ENCODE assay signal across 1 cellular context in the genomic region with DNA sequence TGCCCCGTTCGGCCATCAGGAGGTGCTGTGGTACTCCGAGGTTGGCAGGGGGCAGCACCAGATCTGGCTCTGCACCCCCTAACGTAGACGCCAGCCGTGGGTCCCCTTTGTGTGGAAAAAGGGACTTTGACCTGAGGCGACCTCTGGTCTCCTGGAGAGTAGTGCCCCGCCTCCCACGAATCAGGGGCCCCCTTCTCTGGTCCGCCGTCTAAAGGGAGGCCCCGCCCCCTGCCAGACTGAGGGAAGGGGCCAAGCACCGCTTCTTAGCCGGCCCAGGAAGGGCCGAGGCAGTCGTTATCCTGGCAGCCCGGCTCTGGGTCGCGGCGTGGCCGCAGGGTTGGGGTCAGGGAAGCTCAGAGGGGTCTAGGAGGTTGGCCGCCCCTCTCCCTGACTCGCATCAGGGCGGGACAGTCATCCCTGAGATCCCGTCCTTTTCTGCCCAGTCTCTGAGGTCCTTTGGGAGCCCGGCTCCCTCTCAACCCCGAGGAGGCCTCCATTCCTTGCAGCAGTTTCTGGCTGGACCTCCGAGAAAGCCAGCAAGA.
TF ChIP-seq lines count a peak whose summit lies in the region.

No MANE protein-coding gene starts in this region.

TF ChIP-seq in HEK293, 187 proteins besides CTCF, POLR2A, EP300 and RAD21 (continues in another document):
- TF ChIP-seq ZNF664 (tag by site-specific recombination; IDR thresholded peaks at IDR 0.05) (no peak), KLF8 (tag by site-specific recombination; IDR thresholded peaks at IDR 0.05) (no peak), ZNF394 (tag by site-specific recombination; IDR thresholded peaks at IDR 0.05; ENCODE audit: borderline replicate concordance) (no peak), ZNF510 (tag by site-specific recombination; IDR thresholded peaks at IDR 0.05; ENCODE audit: insufficient replicate concordance) (no peak), ZNF24 (tag by site-specific recombination; IDR thresholded peaks at IDR 0.05) (no peak), ZNF544 (tag by site-specific recombination; IDR thresholded peaks at IDR 0.05) (no peak), GLIS2 (tag by site-specific recombination; IDR thresholded peaks at IDR 0.05) (peak; percentile 67), ZSCAN30 (tag by site-specific recombination; IDR thresholded peaks at IDR 0.05) (no peak), HOXA7 (CRISPR knock-in tag; IDR thresholded peaks at IDR 0.05; ENCODE audit: borderline replicate concordance) (no peak), HOXD13 (CRISPR knock-in tag; IDR thresholded peaks at IDR 0.05; ENCODE audit: borderline replicate concordance) (no peak), ZNF324 (tag by site-specific recombination; IDR thresholded peaks at IDR 0.05) (0 out of 2 replicates have a peak, but pooled peaks have one; percentile 1), ZNF146 (tag by site-specific recombination; IDR thresholded peaks at IDR 0.05) (no peak), ZNF548 (tag by site-specific recombination; IDR thresholded peaks at IDR 0.05) (no peak), ZFP3 (tag by site-specific recombination; IDR thresholded peaks at IDR 0.05; ENCODE audit: low read depth) (no peak), KLF16 (tag by site-specific recombination; IDR thresholded peaks at IDR 0.05) (0 out of 2 replicates have a peak, but pooled peaks have one; percentile 22), ZNF555 (tag by site-specific recombination; conservative IDR thresholded peaks at IDR 0.05) (no peak), ZNF423 (tag by site-specific recombination; IDR thresholded peaks at IDR 0.05) (no peak), ZBTB20 (tag by site-specific recombination; IDR thresholded peaks at IDR 0.05) (peak; percentile 34; the same call in 1 of the 2 replicates), SP7 (tag by site-specific recombination; IDR thresholded peaks at IDR 0.05) (0 out of 2 replicates have a peak, but pooled peaks have one; percentile 0), ZNF138 (tag by site-specific recombination; IDR thresholded peaks at IDR 0.05; ENCODE audit: borderline replicate concordance) (no peak), ZNF214 (tag by site-specific recombination; IDR thresholded peaks at IDR 0.05; ENCODE audit: borderline replicate concordance) (no peak), ZNF843 (tag by site-specific recombination; IDR thresholded peaks at IDR 0.05) (no peak), KLF9 (tag by site-specific recombination; IDR thresholded peaks at IDR 0.05; ENCODE audit: low read depth) (peak; percentile 67), ZNF266 (tag by site-specific recombination; IDR thresholded peaks at IDR 0.05; ENCODE audit: low read depth) (no peak), ZNF776 (tag by site-specific recombination; IDR thresholded peaks at IDR 0.05; ENCODE audit: borderline replicate concordance) (no peak), SCRT2 (tag by site-specific recombination; IDR thresholded peaks at IDR 0.05) (no peak), GFI1B (tag by site-specific recombination; IDR thresholded peaks at IDR 0.05) (no peak), ZNF211 (tag by site-specific recombination; IDR thresholded peaks at IDR 0.05; ENCODE audit: low read depth) (no peak), PRDM1 (tag by site-specific recombination; IDR thresholded peaks at IDR 0.05) (no peak), ZNF791 (tag by site-specific recombination; IDR thresholded peaks at IDR 0.05) (no peak), ZNF19 (tag by site-specific recombination; IDR thresholded peaks at IDR 0.05; ENCODE audit: low read depth) (no peak), ZNF354C (tag by site-specific recombination; IDR thresholded peaks at IDR 0.05; ENCODE audit: borderline replicate concordance, low read depth) (no peak), REPIN1 (tag by site-specific recombination; IDR thresholded peaks at IDR 0.05; ENCODE audit: low read depth) (no peak), ZNF596 (tag by site-specific recombination; IDR thresholded peaks at IDR 0.05) (no peak), ZBTB17 (tag by site-specific recombination; IDR thresholded peaks at IDR 0.05) (no peak), ZNF785 (tag by site-specific recombination; IDR thresholded peaks at IDR 0.05) (peak; percentile 72; the same call in 1 of the 2 replicates), ZNF629 (tag by site-specific recombination; IDR thresholded peaks at IDR 0.05) (no peak), ZBTB7A (tag by site-specific recombination; IDR thresholded peaks at IDR 0.05; ENCODE audit: low read depth) (no peak), SP3 (tag by site-specific recombination; IDR thresholded peaks at IDR 0.05) (0 out of 2 replicates have a peak, but pooled peaks have one; percentile 28), ZNF610 (tag by site-specific recombination; IDR thresholded peaks at IDR 0.05; ENCODE audit: borderline replicate concordance) (no peak)
- TF ChIP-seq, protein P1, sequence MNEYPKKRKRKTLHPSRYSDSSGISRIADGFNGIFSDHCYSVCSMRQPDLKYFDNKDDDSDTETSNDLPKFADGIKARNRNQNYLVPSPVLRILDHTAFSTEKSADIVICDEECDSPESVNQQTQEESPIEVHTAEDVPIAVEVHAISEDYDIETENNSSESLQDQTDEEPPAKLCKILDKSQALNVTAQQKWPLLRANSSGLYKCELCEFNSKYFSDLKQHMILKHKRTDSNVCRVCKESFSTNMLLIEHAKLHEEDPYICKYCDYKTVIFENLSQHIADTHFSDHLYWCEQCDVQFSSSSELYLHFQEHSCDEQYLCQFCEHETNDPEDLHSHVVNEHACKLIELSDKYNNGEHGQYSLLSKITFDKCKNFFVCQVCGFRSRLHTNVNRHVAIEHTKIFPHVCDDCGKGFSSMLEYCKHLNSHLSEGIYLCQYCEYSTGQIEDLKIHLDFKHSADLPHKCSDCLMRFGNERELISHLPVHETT (tag by site-specific recombination; IDR thresholded peaks at IDR 0.05) = 0 out of 2 replicates have a peak, but pooled peaks have one; percentile 8
- TF ChIP-seq, protein P2, sequence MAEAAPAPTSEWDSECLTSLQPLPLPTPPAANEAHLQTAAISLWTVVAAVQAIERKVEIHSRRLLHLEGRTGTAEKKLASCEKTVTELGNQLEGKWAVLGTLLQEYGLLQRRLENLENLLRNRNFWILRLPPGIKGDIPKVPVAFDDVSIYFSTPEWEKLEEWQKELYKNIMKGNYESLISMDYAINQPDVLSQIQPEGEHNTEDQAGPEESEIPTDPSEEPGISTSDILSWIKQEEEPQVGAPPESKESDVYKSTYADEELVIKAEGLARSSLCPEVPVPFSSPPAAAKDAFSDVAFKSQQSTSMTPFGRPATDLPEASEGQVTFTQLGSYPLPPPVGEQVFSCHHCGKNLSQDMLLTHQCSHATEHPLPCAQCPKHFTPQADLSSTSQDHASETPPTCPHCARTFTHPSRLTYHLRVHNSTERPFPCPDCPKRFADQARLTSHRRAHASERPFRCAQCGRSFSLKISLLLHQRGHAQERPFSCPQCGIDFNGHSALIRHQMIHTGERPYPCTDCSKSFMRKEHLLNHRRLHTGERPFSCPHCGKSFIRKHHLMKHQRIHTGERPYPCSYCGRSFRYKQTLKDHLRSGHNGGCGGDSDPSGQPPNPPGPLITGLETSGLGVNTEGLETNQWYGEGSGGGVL (tag by site-specific recombination; IDR thresholded peaks at IDR 0.05) = peak; percentile 42; the same call in 1 of the 2 replicates
- TF ChIP-seq, protein P3, sequence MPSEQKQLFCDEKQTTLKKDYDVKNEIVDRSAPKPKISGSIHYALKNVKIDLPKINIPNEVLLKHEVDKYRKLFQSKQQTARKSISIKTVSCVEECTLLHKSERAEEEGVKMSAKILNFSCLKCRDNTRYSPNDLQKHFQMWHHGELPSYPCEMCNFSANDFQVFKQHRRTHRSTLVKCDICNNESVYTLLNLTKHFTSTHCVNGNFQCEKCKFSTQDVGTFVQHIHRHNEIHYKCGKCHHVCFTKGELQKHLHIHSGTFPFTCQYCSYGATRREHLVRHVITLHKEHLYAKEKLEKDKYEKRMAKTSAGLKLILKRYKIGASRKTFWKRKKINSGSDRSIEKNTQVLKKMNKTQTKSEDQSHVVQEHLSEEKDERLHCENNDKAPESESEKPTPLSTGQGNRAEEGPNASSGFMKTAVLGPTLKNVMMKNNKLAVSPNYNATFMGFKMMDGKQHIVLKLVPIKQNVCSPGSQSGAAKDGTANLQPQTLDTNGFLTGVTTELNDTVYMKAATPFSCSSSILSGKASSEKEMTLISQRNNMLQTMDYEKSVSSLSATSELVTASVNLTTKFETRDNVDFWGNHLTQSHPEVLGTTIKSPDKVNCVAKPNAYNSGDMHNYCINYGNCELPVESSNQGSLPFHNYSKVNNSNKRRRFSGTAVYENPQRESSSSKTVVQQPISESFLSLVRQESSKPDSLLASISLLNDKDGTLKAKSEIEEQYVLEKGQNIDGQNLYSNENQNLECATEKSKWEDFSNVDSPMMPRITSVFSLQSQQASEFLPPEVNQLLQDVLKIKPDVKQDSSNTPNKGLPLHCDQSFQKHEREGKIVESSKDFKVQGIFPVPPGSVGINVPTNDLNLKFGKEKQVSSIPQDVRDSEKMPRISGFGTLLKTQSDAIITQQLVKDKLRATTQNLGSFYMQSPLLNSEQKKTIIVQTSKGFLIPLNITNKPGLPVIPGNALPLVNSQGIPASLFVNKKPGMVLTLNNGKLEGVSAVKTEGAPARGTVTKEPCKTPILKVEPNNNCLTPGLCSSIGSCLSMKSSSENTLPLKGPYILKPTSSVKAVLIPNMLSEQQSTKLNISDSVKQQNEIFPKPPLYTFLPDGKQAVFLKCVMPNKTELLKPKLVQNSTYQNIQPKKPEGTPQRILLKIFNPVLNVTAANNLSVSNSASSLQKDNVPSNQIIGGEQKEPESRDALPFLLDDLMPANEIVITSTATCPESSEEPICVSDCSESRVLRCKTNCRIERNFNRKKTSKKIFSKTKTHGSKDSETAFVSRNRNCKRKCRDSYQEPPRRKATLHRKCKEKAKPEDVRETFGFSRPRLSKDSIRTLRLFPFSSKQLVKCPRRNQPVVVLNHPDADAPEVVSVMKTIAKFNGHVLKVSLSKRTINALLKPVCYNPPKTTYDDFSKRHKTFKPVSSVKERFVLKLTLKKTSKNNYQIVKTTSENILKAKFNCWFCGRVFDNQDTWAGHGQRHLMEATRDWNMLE (tag by site-specific recombination; conservative IDR thresholded peaks at IDR 0.05; ENCODE audit: low read depth) = no peak
- TF ChIP-seq, protein P4, sequence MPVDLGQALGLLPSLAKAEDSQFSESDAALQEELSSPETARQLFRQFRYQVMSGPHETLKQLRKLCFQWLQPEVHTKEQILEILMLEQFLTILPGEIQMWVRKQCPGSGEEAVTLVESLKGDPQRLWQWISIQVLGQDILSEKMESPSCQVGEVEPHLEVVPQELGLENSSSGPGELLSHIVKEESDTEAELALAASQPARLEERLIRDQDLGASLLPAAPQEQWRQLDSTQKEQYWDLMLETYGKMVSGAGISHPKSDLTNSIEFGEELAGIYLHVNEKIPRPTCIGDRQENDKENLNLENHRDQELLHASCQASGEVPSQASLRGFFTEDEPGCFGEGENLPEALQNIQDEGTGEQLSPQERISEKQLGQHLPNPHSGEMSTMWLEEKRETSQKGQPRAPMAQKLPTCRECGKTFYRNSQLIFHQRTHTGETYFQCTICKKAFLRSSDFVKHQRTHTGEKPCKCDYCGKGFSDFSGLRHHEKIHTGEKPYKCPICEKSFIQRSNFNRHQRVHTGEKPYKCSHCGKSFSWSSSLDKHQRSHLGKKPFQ (tag by site-specific recombination; IDR thresholded peaks at IDR 0.05) = no peak
- TF ChIP-seq, protein P5, sequence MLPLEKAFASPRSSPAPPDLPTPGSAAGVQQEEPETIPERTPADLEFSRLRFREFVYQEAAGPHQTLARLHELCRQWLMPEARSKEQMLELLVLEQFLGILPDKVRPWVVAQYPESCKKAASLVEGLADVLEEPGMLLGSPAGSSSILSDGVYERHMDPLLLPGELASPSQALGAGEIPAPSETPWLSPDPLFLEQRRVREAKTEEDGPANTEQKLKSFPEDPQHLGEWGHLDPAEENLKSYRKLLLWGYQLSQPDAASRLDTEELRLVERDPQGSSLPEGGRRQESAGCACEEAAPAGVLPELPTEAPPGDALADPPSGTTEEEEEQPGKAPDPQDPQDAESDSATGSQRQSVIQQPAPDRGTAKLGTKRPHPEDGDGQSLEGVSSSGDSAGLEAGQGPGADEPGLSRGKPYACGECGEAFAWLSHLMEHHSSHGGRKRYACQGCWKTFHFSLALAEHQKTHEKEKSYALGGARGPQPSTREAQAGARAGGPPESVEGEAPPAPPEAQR (tag by site-specific recombination; IDR thresholded peaks at IDR 0.05) = no peak
- TF ChIP-seq, protein P6, sequence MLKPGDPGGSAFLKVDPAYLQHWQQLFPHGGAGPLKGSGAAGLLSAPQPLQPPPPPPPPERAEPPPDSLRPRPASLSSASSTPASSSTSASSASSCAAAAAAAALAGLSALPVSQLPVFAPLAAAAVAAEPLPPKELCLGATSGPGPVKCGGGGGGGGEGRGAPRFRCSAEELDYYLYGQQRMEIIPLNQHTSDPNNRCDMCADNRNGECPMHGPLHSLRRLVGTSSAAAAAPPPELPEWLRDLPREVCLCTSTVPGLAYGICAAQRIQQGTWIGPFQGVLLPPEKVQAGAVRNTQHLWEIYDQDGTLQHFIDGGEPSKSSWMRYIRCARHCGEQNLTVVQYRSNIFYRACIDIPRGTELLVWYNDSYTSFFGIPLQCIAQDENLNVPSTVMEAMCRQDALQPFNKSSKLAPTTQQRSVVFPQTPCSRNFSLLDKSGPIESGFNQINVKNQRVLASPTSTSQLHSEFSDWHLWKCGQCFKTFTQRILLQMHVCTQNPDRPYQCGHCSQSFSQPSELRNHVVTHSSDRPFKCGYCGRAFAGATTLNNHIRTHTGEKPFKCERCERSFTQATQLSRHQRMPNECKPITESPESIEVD (tag by site-specific recombination; IDR thresholded peaks at IDR 0.05) = no peak
- TF ChIP-seq, protein P7, sequence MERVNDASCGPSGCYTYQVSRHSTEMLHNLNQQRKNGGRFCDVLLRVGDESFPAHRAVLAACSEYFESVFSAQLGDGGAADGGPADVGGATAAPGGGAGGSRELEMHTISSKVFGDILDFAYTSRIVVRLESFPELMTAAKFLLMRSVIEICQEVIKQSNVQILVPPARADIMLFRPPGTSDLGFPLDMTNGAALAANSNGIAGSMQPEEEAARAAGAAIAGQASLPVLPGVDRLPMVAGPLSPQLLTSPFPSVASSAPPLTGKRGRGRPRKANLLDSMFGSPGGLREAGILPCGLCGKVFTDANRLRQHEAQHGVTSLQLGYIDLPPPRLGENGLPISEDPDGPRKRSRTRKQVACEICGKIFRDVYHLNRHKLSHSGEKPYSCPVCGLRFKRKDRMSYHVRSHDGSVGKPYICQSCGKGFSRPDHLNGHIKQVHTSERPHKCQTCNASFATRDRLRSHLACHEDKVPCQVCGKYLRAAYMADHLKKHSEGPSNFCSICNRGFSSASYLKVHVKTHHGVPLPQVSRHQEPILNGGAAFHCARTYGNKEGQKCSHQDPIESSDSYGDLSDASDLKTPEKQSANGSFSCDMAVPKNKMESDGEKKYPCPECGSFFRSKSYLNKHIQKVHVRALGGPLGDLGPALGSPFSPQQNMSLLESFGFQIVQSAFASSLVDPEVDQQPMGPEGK (tag by site-specific recombination; IDR thresholded peaks at IDR 0.05) = peak; percentile 37; the same call in 1 of the 2 replicates
- TF ChIP-seq, protein P8, sequence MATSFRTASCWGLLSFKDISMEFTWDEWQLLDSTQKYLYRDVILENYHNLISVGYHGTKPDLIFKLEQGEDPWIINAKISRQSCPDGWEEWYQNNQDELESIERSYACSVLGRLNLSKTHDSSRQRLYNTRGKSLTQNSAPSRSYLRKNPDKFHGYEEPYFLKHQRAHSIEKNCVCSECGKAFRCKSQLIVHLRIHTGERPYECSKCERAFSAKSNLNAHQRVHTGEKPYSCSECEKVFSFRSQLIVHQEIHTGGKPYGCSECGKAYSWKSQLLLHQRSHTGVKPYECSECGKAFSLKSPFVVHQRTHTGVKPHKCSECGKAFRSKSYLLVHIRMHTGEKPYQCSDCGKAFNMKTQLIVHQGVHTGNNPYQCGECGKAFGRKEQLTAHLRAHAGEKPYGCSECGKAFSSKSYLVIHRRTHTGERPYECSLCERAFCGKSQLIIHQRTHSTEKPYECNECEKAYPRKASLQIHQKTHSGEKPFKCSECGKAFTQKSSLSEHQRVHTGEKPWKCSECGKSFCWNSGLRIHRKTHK (tag by site-specific recombination; IDR thresholded peaks at IDR 0.05) = no peak
